15 cellular contexts compared by ENCODE assay signal in the genomic region with DNA sequence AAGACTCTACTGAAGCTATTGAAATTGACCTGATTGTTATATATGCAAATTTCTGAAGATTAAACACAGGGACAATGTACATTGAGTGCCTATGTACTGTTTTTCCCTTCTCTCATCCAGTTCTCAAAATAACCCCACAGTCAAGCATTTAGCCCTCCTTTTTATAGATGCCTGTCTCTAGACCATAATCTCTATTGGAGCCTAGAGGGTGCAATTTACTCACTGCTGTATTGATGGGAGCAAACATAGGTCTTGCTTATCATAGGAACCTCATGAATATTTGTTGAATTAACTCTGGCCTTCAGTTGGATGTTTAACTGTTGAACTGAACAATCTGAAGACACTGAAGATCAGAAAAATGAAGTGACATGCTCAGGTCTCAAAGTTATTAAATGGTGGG.
"Had no signal": no experiment of that assay in that cellular context is flagged by ENCODE, and none has a peak within 500 bp of the region (broad histone marks: within the 10 kb centered on the region; RNA-seq: fewer than 3 reads in every experiment).

No MANE protein-coding gene starts in this region.

- H3K4me1 Mint-ChIP-seq: activated CD4-positive, alpha-beta T cell treated with anti-CD3 and anti-CD28 coated beads, Interleukin-2, amount 10 ng/mL, durations not matched to agents 7 days and 5 days; naive thymus-derived CD8-positive, alpha-beta T cell had no signal

- H3K36me3 Mint-ChIP-seq: activated naive CD8-positive, alpha-beta T cell; naive thymus-derived CD8-positive, alpha-beta T cell had no signal

- H3K4me3 Mint-ChIP-seq: activated CD4-positive, alpha-beta T cell treated with anti-CD3 and anti-CD28 coated beads, Interleukin-2, amount 10 ng/mL, durations not matched to agents 7 days and 5 days; activated naive CD8-positive, alpha-beta T cell; T-helper 2 cell treated with Interferon-gamma antibody and Interleukin-4, amounts not matched to agents 5 μg/mL and 100 μg/mL, for 36 hours had no signal

- ATAC-seq: naive thymus-derived CD8-positive, alpha-beta T cell had no signal

- H3K9me3 Mint-ChIP-seq: activated CD4-positive, alpha-beta T cell treated with anti-CD3 and anti-CD28 coated beads, Interleukin-2, amount 10 ng/mL, durations not matched to agents 7 days and 5 days; T-helper 2 cell treated with Interferon-gamma antibody and Interleukin-4, amounts not matched to agents 5 μg/mL and 100 μg/mL, for 36 hours had no signal

- H3K27ac Mint-ChIP-seq: activated CD4-positive, alpha-beta T cell treated with anti-CD3 and anti-CD28 coated beads, Interleukin-2, amount 10 ng/mL, durations not matched to agents 7 days and 5 days; activated naive CD8-positive, alpha-beta T cell; naive thymus-derived CD8-positive, alpha-beta T cell; T-helper 2 cell treated with Interferon-gamma antibody and Interleukin-4, amounts not matched to agents 5 μg/mL and 100 μg/mL, for 36 hours had no signal

- DNase-seq: activated CD4-positive, alpha-beta T cell treated with anti-CD3 and anti-CD28 coated beads, Interleukin-2, amount 10 ng/mL, durations not matched to agents 7 days and 5 days; activated gamma-delta T cell treated with Interleukin-2 at 50 U/mL for 16 hours; amniotic stem cell; caudate nucleus; erythroblast; hippocampal formation; mesenchymal stem cell; naive thymus-derived CD8-positive, alpha-beta T cell; stimulated activated CD4-positive, alpha-beta T cell treated with anti-CD3 and anti-CD28 coated beads, Interleukin-2, amount 100 ng/mL, for 48 hours; stimulated activated naive CD4-positive, alpha-beta T cell; trophoblast cell had no signal

- H3K27me3 Mint-ChIP-seq: activated CD4-positive, alpha-beta T cell treated with anti-CD3 and anti-CD28 coated beads, Interleukin-2, amount 10 ng/mL, durations not matched to agents 7 days and 5 days; activated naive CD8-positive, alpha-beta T cell had no signal

- FAIRE-seq: colon, keratinocyte had no signal
